In genomic region chr13:46182491-46182877, GRCh38 we compare ENCODE assay signal across 1 cellular context.
A peak's percentile ranks its signal among the peaks of the same experiment; 100 is the strongest.
TF ChIP-seq lines count a peak whose summit lies in the region.

No MANE protein-coding gene starts in this region.

TF ChIP-seq in GM12878, 131 proteins besides CTCF, POLR2A, EP300 and RAD21 (continued from another document):
- TF ChIP-seq MTA2 (IDR thresholded peaks at IDR 0.05; ENCODE audit: low read depth) (peak; percentile 24), NBN (IDR thresholded peaks at IDR 0.05) (no peak), ATF7 (IDR thresholded peaks at IDR 0.05; ENCODE audit: low read depth) (0 out of 2 replicates have a peak, but pooled peaks have one; percentile 5), NR2F1 (conservative IDR thresholded peaks at IDR 0.05) (0 out of 2 replicates have a peak, but pooled peaks have one; percentile 4)
